In genomic region chr19:42156571-42156970, GRCh38 we compare ENCODE assay signal across 31 cellular contexts.
"Had no signal": no experiment of that assay in that cellular context is flagged by ENCODE, and none has a peak within 500 bp of the region (broad histone marks: within the 10 kb centered on the region; RNA-seq: fewer than 3 reads in every experiment).

No MANE protein-coding gene starts in this region.

- H3K4me1 Mint-ChIP-seq: mesothelial cell of epicardium had no signal

- H3K27ac Mint-ChIP-seq: mesothelial cell of epicardium; natural killer cell treated with Interleukin-12 subunit alpha and Interleukin-12 subunit beta and Interleukin-15 and Interleukin-18, amount 100 ng/mL, for 72 hours; progenitor cell of endocrine pancreas; stimulated activated naive B cell treated with anti-CD40 and anti-IgM and Interleukin-4, amounts not matched to agents 10 μg/mL and 1 μg/mL and 100 μg/mL, for 72 hours had no signal

- H3K27ac ChIP-seq: lower lobe of right lung, neutrophil, ovary, right atrium auricular region, right lobe of liver, stomach, testis, thyroid gland, transverse colon, upper lobe of left lung had no signal

- H3K36me3 ChIP-seq: lower lobe of right lung, neutrophil, ovary, right atrium auricular region, right lobe of liver, stomach, thyroid gland, transverse colon, upper lobe of left lung had no signal

- H3K9me3 ChIP-seq: lower lobe of right lung, neutrophil, ovary, right atrium auricular region, right lobe of liver, stomach, testis, thyroid gland, transverse colon, upper lobe of left lung had no signal

- H3K9me3 Mint-ChIP-seq: mesothelial cell of epicardium; naive thymus-derived CD4-positive, alpha-beta T cell; natural killer cell treated with Interleukin-12 subunit alpha and Interleukin-12 subunit beta and Interleukin-15 and Interleukin-18, amount 100 ng/mL, for 72 hours; stimulated activated naive B cell treated with anti-CD40 and anti-IgM and Interleukin-4, amounts not matched to agents 10 μg/mL and 1 μg/mL and 100 μg/mL, for 72 hours had no signal

- H3K27me3 ChIP-seq: ovary, testis, thyroid gland, upper lobe of left lung had no signal

- H3K36me3 Mint-ChIP-seq: mesothelial cell of epicardium; natural killer cell treated with Interleukin-12 subunit alpha and Interleukin-12 subunit beta and Interleukin-15 and Interleukin-18, amount 100 ng/mL, for 72 hours; stimulated activated naive B cell treated with anti-CD40 and anti-IgM and Interleukin-4, amounts not matched to agents 10 μg/mL and 1 μg/mL and 100 μg/mL, for 72 hours had no signal

- H3K4me3 ChIP-seq: lower lobe of right lung, ovary, right atrium auricular region, right lobe of liver, smooth muscle cell, stomach, testis, thyroid gland, transverse colon, upper lobe of left lung had no signal

- H3K4me1 ChIP-seq: lower lobe of right lung, right atrium auricular region, stomach, testis, thyroid gland, transverse colon, upper lobe of left lung had no signal

- H3K4me3 Mint-ChIP-seq: mesothelial cell of epicardium; naive thymus-derived CD4-positive, alpha-beta T cell; natural killer cell treated with Interleukin-12 subunit alpha and Interleukin-12 subunit beta and Interleukin-15 and Interleukin-18, amount 100 ng/mL, for 72 hours; stimulated activated naive B cell treated with anti-CD40 and anti-IgM and Interleukin-4, amounts not matched to agents 10 μg/mL and 1 μg/mL and 100 μg/mL, for 72 hours had no signal

- ATAC-seq: left cardiac atrium; left lobe of liver; left ventricle myocardium superior; lower lobe of right lung; naive thymus-derived CD4-positive, alpha-beta T cell; natural killer cell treated with Interleukin-12 subunit alpha and Interleukin-12 subunit beta and Interleukin-15 and Interleukin-18, amount 100 ng/mL, for 72 hours; right lobe of liver; stimulated activated naive B cell treated with anti-CD40 and anti-IgM and Interleukin-4, amounts not matched to agents 10 μg/mL and 1 μg/mL and 100 μg/mL, for 72 hours; stimulated activated naive CD8-positive, alpha-beta T cell treated with anti-CD3 and anti-CD28 coated beads, Interleukin-15, Interleukin-2, amounts not matched to agents 100 U/mL and 50 U/mL, for 24 hours had no signal

- DNase-seq: head of caudate nucleus; hippocampal formation; kidney glomerular epithelial cell; left cardiac atrium; left ventricle myocardium superior; lower lobe of right lung; mammary epithelial cell; mesendoderm; occipital lobe; ovary; right lobe of liver; stimulated activated CD4-positive, alpha-beta T cell treated with anti-CD3 and anti-CD28 coated beads, Interleukin-1b, Interleukin-23, amount 100 ng/mL, for 48 hours; stimulated activated CD4-positive, alpha-beta T cell treated with anti-CD3 and anti-CD28 coated beads, Interleukin-2, amount 100 ng/mL, for 48 hours; stimulated activated CD4-positive, alpha-beta T cell treated with anti-CD3 and anti-CD28 coated beads, Interleukin-4, amount 100 ng/mL, for 4 hours; stimulated activated CD8-positive, alpha-beta memory T cell treated with anti-CD3 and anti-CD28 coated beads, Interleukin-4, amount 100 ng/mL, for 48 hours; stimulated activated naive B cell treated with anti-CD40 and anti-IgM and Interleukin-4, amounts not matched to agents 10 μg/mL and 1 μg/mL and 100 μg/mL, for 72 hours; stimulated activated naive CD8-positive, alpha-beta T cell treated with anti-CD3 and anti-CD28 coated beads, Interleukin-15, Interleukin-2, amounts not matched to agents 100 U/mL and 50 U/mL, for 24 hours; stomach; testis; thyroid gland; transverse colon had no signal

- FAIRE-seq: keratinocyte had no signal

- H3K4me2 ChIP-seq: smooth muscle cell had no signal
